Comparison of ENCODE assay signal across 23 cellular contexts in the genomic region with DNA sequence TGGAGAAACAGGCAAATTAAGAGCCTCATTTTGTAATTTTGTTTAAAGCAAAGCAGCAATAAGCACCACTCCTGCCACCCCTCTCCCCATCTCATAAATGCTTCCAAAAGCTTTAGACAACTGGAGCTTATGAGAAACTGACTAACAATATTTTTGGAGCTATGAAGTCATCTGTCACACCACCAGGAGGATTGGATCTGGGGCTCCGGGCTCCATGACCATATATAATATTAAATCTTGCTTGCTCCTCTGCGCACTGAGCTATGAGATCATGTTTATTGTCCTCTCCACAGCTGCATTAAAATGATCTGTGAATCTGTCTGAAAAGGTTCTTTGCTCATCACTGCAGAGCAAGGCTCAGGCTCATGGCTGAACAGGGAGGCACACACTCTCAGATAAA.
"Had no signal": no experiment of that assay in that cellular context is flagged by ENCODE, and none has a peak within 500 bp of the region (broad histone marks: within the 10 kb centered on the region; RNA-seq: fewer than 3 reads in every experiment).

No MANE protein-coding gene starts in this region.

- H3K36me3 ChIP-seq: gastroesophageal sphincter, heart left ventricle, prostate gland, right atrium auricular region, tibial nerve, upper lobe of left lung had no signal

- H3K4me1 ChIP-seq: gastroesophageal sphincter, prostate gland, testis, tibial nerve, upper lobe of left lung had no signal

- H3K4me2 ChIP-seq: hepatocyte had no signal

- H3K4me1 Mint-ChIP-seq: naive B cell; stimulated activated effector memory CD8-positive, alpha-beta T cell treated with anti-CD3 and anti-CD28 coated beads, Interleukin-12 subunit alpha, Interleukin-12 subunit beta, amount 100 ng/mL, for 72 hours had no signal

- H3K27me3 ChIP-seq: dorsolateral prefrontal cortex, foreskin keratinocyte, gastroesophageal sphincter, heart left ventricle, hepatocyte, right atrium auricular region, testis, tibial nerve, upper lobe of left lung had no signal

- H3K4me3 ChIP-seq: dorsolateral prefrontal cortex, gastroesophageal sphincter, heart left ventricle, hepatocyte, prostate gland, right atrium auricular region, testis, tibial nerve, upper lobe of left lung had no signal

- H3K4me3 Mint-ChIP-seq: naive B cell; natural killer cell treated with Interleukin-12 subunit alpha and Interleukin-12 subunit beta and Interleukin-15 and Interleukin-18, amount 100 ng/mL, for 72 hours; stimulated activated effector memory CD8-positive, alpha-beta T cell treated with anti-CD3 and anti-CD28 coated beads, Interleukin-12 subunit alpha, Interleukin-12 subunit beta, amount 100 ng/mL, for 72 hours had no signal

- DNase-seq: central memory CD4-positive, alpha-beta T cell; effector CD4-positive, alpha-beta T cell; foreskin keratinocyte; heart left ventricle; kidney; naive B cell; nucleus accumbens; stimulated activated CD4-positive, alpha-beta T cell treated with anti-CD3 and anti-CD28 coated beads, Interleukin-2, amount 100 ng/mL, for 24 hours; stimulated activated CD4-positive, alpha-beta T cell treated with anti-CD3 and anti-CD28 coated beads, Interleukin-4, amount 100 ng/mL, for 24 hours; stimulated activated naive CD8-positive, alpha-beta T cell treated with anti-CD3 and anti-CD28 coated beads, Interleukin-15, Interleukin-2, amounts not matched to agents 100 U/mL and 50 U/mL, for 24 hours; testis; upper lobe of left lung had no signal

- H3K27ac Mint-ChIP-seq: naive B cell; natural killer cell treated with Interleukin-12 subunit alpha and Interleukin-12 subunit beta and Interleukin-15 and Interleukin-18, amount 100 ng/mL, for 72 hours; stimulated activated effector memory CD8-positive, alpha-beta T cell treated with anti-CD3 and anti-CD28 coated beads, Interleukin-12 subunit alpha, Interleukin-12 subunit beta, amount 100 ng/mL, for 72 hours had no signal

- H2AFZ ChIP-seq: hepatocyte had no signal

- H3K9me3 ChIP-seq: prostate gland, testis, tibial nerve had no signal

- H3K79me2 ChIP-seq: hepatocyte had no signal

- H3K36me3 Mint-ChIP-seq: natural killer cell treated with Interleukin-12 subunit alpha and Interleukin-12 subunit beta and Interleukin-15 and Interleukin-18, amount 100 ng/mL, for 72 hours; stimulated activated effector memory CD8-positive, alpha-beta T cell treated with anti-CD3 and anti-CD28 coated beads, Interleukin-12 subunit alpha, Interleukin-12 subunit beta, amount 100 ng/mL, for 72 hours had no signal

- ATAC-seq: esophagus mucosa; foreskin keratinocyte; left lobe of liver; natural killer cell treated with Interleukin-12 subunit alpha and Interleukin-12 subunit beta and Interleukin-15 and Interleukin-18, amount 100 ng/mL, for 72 hours; stimulated activated effector memory CD8-positive, alpha-beta T cell treated with anti-CD3 and anti-CD28 coated beads, Interleukin-12 subunit alpha, Interleukin-12 subunit beta, amount 100 ng/mL, for 72 hours; stimulated activated naive CD8-positive, alpha-beta T cell treated with anti-CD3 and anti-CD28 coated beads, Interleukin-15, Interleukin-2, amounts not matched to agents 100 U/mL and 50 U/mL, for 24 hours had no signal

- H3K27ac ChIP-seq: epithelial cell of prostate, foreskin keratinocyte, gastroesophageal sphincter, heart left ventricle, hepatocyte, prostate gland, right atrium auricular region, testis, tibial nerve, upper lobe of left lung had no signal
